In the genomic region with DNA sequence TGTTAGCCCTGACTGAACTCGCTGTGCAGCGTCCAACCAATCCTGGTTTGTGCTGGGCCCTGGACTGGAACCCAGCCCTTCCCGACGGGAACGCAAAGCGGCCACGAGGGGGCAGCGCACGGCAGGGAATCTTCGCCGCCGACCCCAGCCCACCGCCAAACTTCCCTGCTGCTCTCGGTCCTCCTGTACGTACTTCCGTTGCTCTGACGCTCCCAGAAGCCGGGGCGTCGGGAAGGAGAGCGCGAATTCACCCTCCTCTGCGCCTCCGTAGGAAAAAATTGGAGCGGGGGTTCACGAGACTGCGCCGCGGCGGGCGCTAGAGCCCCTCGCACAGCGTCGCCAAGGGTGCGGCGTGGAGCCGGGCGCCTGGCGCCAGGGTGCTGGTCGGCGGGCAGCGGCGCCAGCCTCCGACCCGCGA, we compare ENCODE assay signal across 8 cellular contexts. TPM values are rescaled to one million over a fixed set of nuclear protein-coding genes. Genes with fewer than 3 reads are reported as not detected.
DNase-seq lines count a peak whose midpoint lies in the region; ATAC-seq, FAIRE-seq and TF ChIP-seq lines count a peak whose summit lies in the region.

No MANE protein-coding gene starts in this region.

- no peaks in the 10 kb centered on the region for H4K20me1 ChIP-seq in OCI-LY7 (ENCODE audit: insufficient read depth, low read length)

- H2AFZ ChIP-seq in OCI-LY7 (ENCODE audit: low read length), result no peak overlapping the region

- no TSS peak for BruUV-seq in OCI-LY7 (replicated peaks; lab: Mats Ljungman, UMichigan)

- H3K36me3 ChIP-seq in OCI-LY7 (ENCODE audit: insufficient read depth, low read length) (no peaks in the 10 kb centered on the region), esophagus squamous epithelium (no peaks in the 10 kb centered on the region), mucosa of stomach (ENCODE audit: control insufficient read depth, insufficient read depth, low read length) (no peaks in the 10 kb centered on the region)

- CTCF ChIA-PET in GM10248 (lab: Yijun Ruan, JAX) (interaction anchor here (1.5 kb wide), 1 partner anchor 382 kb away, joined by 3 read pairs; no protein-coding TSS in a partner anchor), OCI-LY7 (lab: Charles Lee; ENCODE audit: unreplicated experiment) (no interaction called here)

- H3K9ac ChIP-seq in mucosa of stomach (ENCODE audit: low read length), result peak overlapping the region; percentile 34

- H3K4me2 ChIP-seq in OCI-LY7 (ENCODE audit: low read length), result no peak overlapping the region

- FAIRE-seq in HTR-8/SVneo (lab: Jason Lieb, UNC), result peak; percentile 55

- no peaks in the 10 kb centered on the region for H3K9me2 ChIP-seq in OCI-LY7 (ENCODE audit: insufficient read depth, low read length)

- no peaks in the 10 kb centered on the region for H3K9me3 ChIP-seq in OCI-LY7 (ENCODE audit: low read length)
- no peaks in the 10 kb centered on the region for H3K9me3 ChIP-seq in esophagus squamous epithelium
- no peaks in the 10 kb centered on the region for H3K9me3 ChIP-seq in mucosa of stomach (ENCODE audit: control insufficient read depth, low read length)

- H3K27ac ChIP-seq in OCI-LY7 (ENCODE audit: low read depth, low read length, poor library complexity, severe bottlenecking), result no peak overlapping the region
- H3K27ac ChIP-seq in esophagus squamous epithelium, result peak overlapping the region; percentile 72 to 89 (median 74)

- H3K4me3 ChIP-seq in OCI-LY7 (ENCODE audit: low read depth, low read length, poor library complexity, severe bottlenecking) (no peak overlapping the region), esophagus squamous epithelium (peak overlapping the region; percentile 61 to 84 (median 71)), mucosa of stomach (ENCODE audit: low read length) (peak overlapping the region; percentile 41)

- H3K4me1 ChIP-seq in OCI-LY7 (ENCODE audit: insufficient read depth, low read length, poor library complexity, severe bottlenecking) (no peaks in the 10 kb centered on the region), esophagus squamous epithelium (peaks cover 15 to 65% (median 16%) of the 10 kb centered on the region in 3 donors), mucosa of stomach (ENCODE audit: control insufficient read depth, insufficient read depth, low read length) (no peaks in the 10 kb centered on the region)

- peak in 1 of 4 donors; percentile 49 for TF ChIP-seq POLR2A in esophagus squamous epithelium (IDR thresholded peaks at IDR 0.05)

- peaks cover 0 to 31% (median 0%) of the 10 kb centered on the region in 4 donors for H3K27me3 ChIP-seq in esophagus squamous epithelium
- H3K27me3 ChIP-seq in mucosa of stomach (ENCODE audit: control insufficient read depth, insufficient read depth, low read length), result peaks cover 46% of the 10 kb centered on the region

- POLR2A ChIA-PET in GM10248 (lab: Yijun Ruan, JAX), result no interaction called here
- POLR2A ChIA-PET in OCI-LY7 (lab: Charles Lee), result no interaction called here

- TF ChIP-seq CTCF in GM10248 (IDR thresholded peaks at IDR 0.05; ENCODE audit: control extremely low read depth, extremely low read depth, low read depth, missing control alignments) (peak; percentile 75), OCI-LY7 (conservative IDR thresholded peaks at IDR 0.05; ENCODE audit: low read length) (peak; percentile 73), esophagus squamous epithelium (IDR thresholded peaks at IDR 0.05) (peak; percentile 80 to 92 (median 86))

- DNase-seq in GM10248 (ENCODE audit: extremely low spot score) (peak; percentile 73), HTR-8/SVneo (ENCODE audit: insufficient read length, low spot score) (peak; percentile 95), OCI-LY7 (ENCODE audit: low spot score) (peak; percentile 11), esophagus squamous epithelium (lab: John Stamatoyannopoulos, UW) (no peak)
- DNase-seq in activated T-cell treated with anti-CD3 and anti-CD28 coated beads, Interleukin-2, amount 50 U/mL, for 48 hours, result peak; percentile 79 to 85
- peak; percentile 47 for DNase-seq in stimulated activated CD8-positive, alpha-beta memory T cell treated with anti-CD3 and anti-CD28 coated beads, Interleukin-4, amount 100 ng/mL, for 24 hours (ENCODE audit: low read depth)

- ATAC-seq in GM18867 (IDR thresholded peaks at IDR 0.05; ENCODE audit: unreplicated experiment), result no peak

- 0% methylated on average over 1 of the region's 46 CpGs; no CpG with 5 or more reads in 1 of the 2 donors for WGBS in esophagus squamous epithelium, 2 donors

- no peaks in the 10 kb centered on the region for H3K79me2 ChIP-seq in OCI-LY7 (ENCODE audit: insufficient read depth, low read depth, low read length)

- intact Hi-C loops in OCI-LY7 (cut with micrococcal nuclease; ENCODE audit: unreplicated experiment) (loop anchor here (1.0 kb wide), 1 partner anchor 382 kb away; no protein-coding TSS in a partner anchor), esophagus squamous epithelium (cut with DNase I) (loop anchor here (5.0 kb wide), 1 partner anchor 384 kb away; no protein-coding TSS in a partner anchor)

RNA-seq across cellular contexts. Expression of gene SH3RF3, which starts 0.9 kb away (rescaled TPM):
- total RNA-seq in OCI-LY7 (2014; rRNA removed; shearing (Covaris generic)), result not detected in 2 replicates
- total RNA-seq in OCI-LY7 (2022), result not detected in 2 replicates
- 1 to 10 TPM; 2.4 to 5.5 (median 2.9) TPM for total RNA-seq in esophagus squamous epithelium
